In genomic region chr14:89221109-89221508, GRCh38 we compare ENCODE assay signal across 8 cellular contexts.
DNase-seq lines count a peak whose midpoint lies in the region; ATAC-seq lines count a peak whose summit lies in the region.

No MANE protein-coding gene starts in this region.

- DNase-seq in DMS53 (lab: John Stamatoyannopoulos, UW) (peak; percentile 70), DMS53 treated with DMSO at 0.1 percent for 48 hours (lab: John Stamatoyannopoulos, UW; ENCODE audit: unreplicated experiment) (no peak), NCI-H748 (lab: John Stamatoyannopoulos, UW; ENCODE audit: unreplicated experiment) (peak; percentile 68), sciatic nerve (ENCODE audit: low spot score) (no peak), anterior cingulate cortex (lab: John Stamatoyannopoulos, UW) (no peak), HuH-7.5 (ENCODE audit: low spot score) (no peak)

- intact Hi-C loops in sciatic nerve (cut with DNase I), result no loop called here

- ATAC-seq in esophagus mucosa, result peak; percentile 32
- ATAC-seq in sciatic nerve, result peak; percentile 84
- ATAC-seq in GM19455 (IDR thresholded peaks at IDR 0.05; ENCODE audit: unreplicated experiment), result no peak

Comparison
In these comparisons a context has a peak if more than half of its experiments do, and no peak if none do; other contexts are left out.
1. DNase-seq: peak in DMS53 (single experiment) and NCI-H748 (single experiment); none in DMS53 treated with DMSO at 0.1 percent for 48 hours (single experiment), sciatic nerve (single experiment), anterior cingulate cortex (0 of 58) and HuH-7.5 (single experiment).